8 cellular contexts compared by ENCODE assay signal in genomic region chr5:60649288-60649917, GRCh38. TPM values are rescaled to one million over a fixed set of nuclear protein-coding genes. Genes with fewer than 3 reads are reported as not detected.
DNase-seq lines count a peak whose midpoint lies in the region; ATAC-seq and TF ChIP-seq lines count a peak whose summit lies in the region.

No MANE protein-coding gene starts in this region.

- DNase-seq in SKM-1 treated with dmso at 0.1 percent for 144 hours (lab: John Stamatoyannopoulos, UW; ENCODE audit: unreplicated experiment) (peak; percentile 35), SKM-1 (lab: John Stamatoyannopoulos, UW; ENCODE audit: unreplicated experiment) (no peak), NCI-H748 (lab: John Stamatoyannopoulos, UW; ENCODE audit: unreplicated experiment) (peak; percentile 43), endodermal cell (no peak), putamen (ENCODE audit: low spot score) (peak; percentile 26), cortex of kidney (lab: John Stamatoyannopoulos, UW) (no peak), iPS-NIHi7 (ENCODE audit: extremely low spot score) (no peak)

- H3K27ac Mint-ChIP-seq in endodermal cell: no peak overlapping the region

- no peaks in the 10 kb centered on the region for H3K9me3 ChIP-seq in endodermal cell (ENCODE audit: control insufficient read depth, low read length)

- TF ChIP-seq CTCF in endodermal cell (conservative IDR thresholded peaks at IDR 0.05): peak; percentile 83

- peaks cover 9% of the 10 kb centered on the region for H3K36me3 Mint-ChIP-seq in endodermal cell (ENCODE audit: low read depth)

- H3K4me3 Mint-ChIP-seq in endodermal cell: no peak overlapping the region

- peak; percentile 54 for ATAC-seq in HG02588 (IDR thresholded peaks at IDR 0.05; ENCODE audit: unreplicated experiment)

- no peaks in the 10 kb centered on the region for H3K27me3 ChIP-seq in endodermal cell (ENCODE audit: control insufficient read depth, insufficient read depth, low read length, poor library complexity, severe bottlenecking)

- H3K9me3 Mint-ChIP-seq in endodermal cell: peaks cover 6% of the 10 kb centered on the region

- H3K27ac ChIP-seq in endodermal cell (ENCODE audit: low read depth, low read length): no peak overlapping the region

- H3K4me1 Mint-ChIP-seq in endodermal cell: no peaks in the 10 kb centered on the region

- H3K4me3 ChIP-seq in endodermal cell (ENCODE audit: low read length): no peak overlapping the region

- H3K27me3 Mint-ChIP-seq in endodermal cell (ENCODE audit: insufficient read depth): no peaks in the 10 kb centered on the region

- no peaks in the 10 kb centered on the region for H3K36me3 ChIP-seq in endodermal cell (ENCODE audit: control insufficient read depth, insufficient read depth, low read length)

- WGBS in endodermal cell (ENCODE audit: insufficient coverage in 1 of 2, insufficient read length in 1 of 2), 2 experiments: no CpG with 5 or more reads among the region's 1 CpG

- H3K9ac ChIP-seq in endodermal cell (ENCODE audit: extremely low read depth, low read length, poor library complexity, severe bottlenecking): no peak overlapping the region

- no peaks in the 10 kb centered on the region for H3K4me1 ChIP-seq in endodermal cell (ENCODE audit: control insufficient read depth, insufficient read depth, low read length)

RNA-seq across cellular contexts. Expression of gene DEPDC1B, which starts 50.6 kb away (rescaled TPM):
- 10 to 100 TPM; 32.2 to 42.1 TPM for total RNA-seq in endodermal cell
- polyA plus RNA-seq in endodermal cell (2013, experiment 1 of 2): 56.1 TPM
- 53.8 TPM for polyA plus RNA-seq in endodermal cell (2013, experiment 2 of 2)

Comparison
In these comparisons a context has a peak if more than half of its experiments do, and no peak if none do; other contexts are left out.
1. DNase-seq: peak in SKM-1 treated with dmso at 0.1 percent for 144 hours (single experiment), NCI-H748 (single experiment) and putamen (single experiment); none in SKM-1 (single experiment), endodermal cell (single experiment), cortex of kidney (single experiment) and iPS-NIHi7 (single experiment).